Comparison of ENCODE assay signal across 22 cellular contexts in the genomic region with DNA sequence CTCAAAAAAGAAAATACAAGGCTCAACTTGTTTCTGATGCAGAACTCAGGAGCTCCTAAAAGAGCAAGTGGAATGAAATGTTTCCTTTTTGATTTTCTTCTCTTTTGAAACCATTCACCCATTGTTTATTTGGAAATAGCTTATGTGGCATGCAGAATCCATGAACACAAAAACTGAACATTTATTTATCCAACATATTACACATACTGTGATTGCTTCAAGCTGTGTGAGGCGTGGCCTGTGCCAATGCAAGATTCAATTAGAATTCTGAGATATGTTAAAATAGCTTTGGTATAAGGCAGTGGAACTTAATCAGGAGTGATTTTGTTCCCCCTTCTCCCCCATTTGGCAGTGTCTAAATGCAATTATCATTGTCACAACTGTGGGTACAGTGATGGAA. TPM values are rescaled to one million over a fixed set of nuclear protein-coding genes. Genes with fewer than 3 reads are reported as not detected.
DNase-seq lines count a peak whose midpoint lies in the region; ATAC-seq, FAIRE-seq and TF ChIP-seq lines count a peak whose summit lies in the region.
"Had no signal": no experiment of that assay in that cellular context is flagged by ENCODE, and none has a peak within 500 bp of the region (broad histone marks: within the 10 kb centered on the region; RNA-seq: fewer than 3 reads in every experiment).

No MANE protein-coding gene starts in this region.

- no peaks in the 10 kb centered on the region; the same call in 2 of the 3 replicates for H3K4me1 Mint-ChIP-seq in GM23338
- H3K4me1 Mint-ChIP-seq in astrocyte (ENCODE audit: low read depth, unreplicated experiment), result peaks cover 27% of the 10 kb centered on the region
- H3K4me1 Mint-ChIP-seq: B cell; CD14-positive monocyte; CD8-positive, alpha-beta memory T cell had no signal

- H3K9me2 ChIP-seq in GM23338 (ENCODE audit: insufficient read depth), result no peaks in the 10 kb centered on the region

- H3F3A ChIP-seq in GM23338 (replicated peaks; ENCODE audit: low read depth), result no peaks in the 10 kb centered on the region

- no peak overlapping the region for H3K4me3 ChIP-seq in GM23338
- no peak overlapping the region for H3K4me3 ChIP-seq in astrocyte (ENCODE audit: insufficient read depth, low read depth, low read length)
- no peak overlapping the region for H3K4me3 ChIP-seq in fibroblast of mammary gland (ENCODE audit: control insufficient read depth, low read depth, low read length)
- H3K4me3 ChIP-seq in BE2C (ENCODE audit: low read depth, low read length), result no peak overlapping the region
- H3K4me3 ChIP-seq: A549 had no signal

- no peaks in the 10 kb centered on the region for H3K9me3 ChIP-seq in astrocyte (ENCODE audit: insufficient read depth, low read depth, low read length)
- no peaks in the 10 kb centered on the region for H3K9me3 ChIP-seq in BE2C
- H3K9me3 ChIP-seq: A549 had no signal

- H3K9me3 Mint-ChIP-seq in GM23338 (no peaks in the 10 kb centered on the region), astrocyte (ENCODE audit: unreplicated experiment) (no peaks in the 10 kb centered on the region)
- H3K9me3 Mint-ChIP-seq: CD14-positive monocyte; CD8-positive, alpha-beta memory T cell had no signal

- H2AFZ ChIP-seq in GM23338 (no peak overlapping the region), astrocyte (ENCODE audit: low read depth, low read length) (no peak overlapping the region)

- H3K27ac Mint-ChIP-seq in GM23338, result no peak overlapping the region
- H3K27ac Mint-ChIP-seq in astrocyte (ENCODE audit: unreplicated experiment), result no peak overlapping the region
- H3K27ac Mint-ChIP-seq: B cell; CD14-positive monocyte; CD8-positive, alpha-beta memory T cell had no signal

- H3K4me2 ChIP-seq in GM23338 (no peak overlapping the region), astrocyte (ENCODE audit: low read length) (no peak overlapping the region)
- H3K4me2 ChIP-seq: A549 had no signal

- peak; percentile 20 for FAIRE-seq in astrocyte (lab: Jason Lieb, UNC)
- FAIRE-seq: A549 had no signal

- TF ChIP-seq CTCF in GM23338 (conservative IDR thresholded peaks at IDR 0.05; ENCODE audit: low read depth in 2 of 2) (no peak), astrocyte (IDR thresholded peaks at IDR 0.05; ENCODE audit: insufficient read depth, low read depth, low read length) (no peak), fibroblast of mammary gland (conservative IDR thresholded peaks at IDR 0.05; ENCODE audit: control insufficient read depth, insufficient read depth, low read depth, low read length) (no peak), BE2C (IDR thresholded peaks at IDR 0.05; ENCODE audit: low read depth, low read length) (no peak)

- H3K36me3 Mint-ChIP-seq in GM23338 (ENCODE audit: low read depth) (no peaks in the 10 kb centered on the region), astrocyte (ENCODE audit: low read depth, unreplicated experiment) (no peaks in the 10 kb centered on the region)
- H3K36me3 Mint-ChIP-seq: CD14-positive monocyte; CD8-positive, alpha-beta memory T cell had no signal

- no peaks in the 10 kb centered on the region for H3K27me3 ChIP-seq in GM23338 (ENCODE audit: insufficient read depth)
- no peaks in the 10 kb centered on the region for H3K27me3 ChIP-seq in astrocyte (ENCODE audit: insufficient read depth, low read length)
- H3K27me3 ChIP-seq in BE2C, result no peaks in the 10 kb centered on the region

- no peak for ATAC-seq in GM23338
- ATAC-seq: A549, Panc1 had no signal

- H3K4me1 ChIP-seq in GM23338 (ENCODE audit: insufficient read depth), result no peaks in the 10 kb centered on the region
- H3K4me1 ChIP-seq in astrocyte (ENCODE audit: insufficient read depth, low read length), result peaks cover 13% of the 10 kb centered on the region
- peaks cover 17% of the 10 kb centered on the region for H3K4me1 ChIP-seq in BE2C

- H3K27ac ChIP-seq in GM23338 (ENCODE audit: low read depth) (no peak overlapping the region), astrocyte (ENCODE audit: low read depth, low read length) (no peak overlapping the region)
- H3K27ac ChIP-seq: A549, RWPE1 had no signal

- H3K36me3 ChIP-seq in GM23338 (ENCODE audit: insufficient read depth) (no peaks in the 10 kb centered on the region), astrocyte (ENCODE audit: insufficient read depth, low read length) (no peaks in the 10 kb centered on the region), BE2C (no peaks in the 10 kb centered on the region)

- no peak overlapping the region for H3K4me3 Mint-ChIP-seq in GM23338
- no peak overlapping the region for H3K4me3 Mint-ChIP-seq in astrocyte (ENCODE audit: unreplicated experiment)
- H3K4me3 Mint-ChIP-seq: B cell; CD14-positive monocyte; CD8-positive, alpha-beta memory T cell had no signal

- no peaks in the 10 kb centered on the region for H3K79me2 ChIP-seq in GM23338 (replicated peaks; ENCODE audit: insufficient read depth)
- no peaks in the 10 kb centered on the region for H3K79me2 ChIP-seq in astrocyte (ENCODE audit: insufficient read depth, low read length)

- peaks cover 1% of the 10 kb centered on the region for H3K27me3 Mint-ChIP-seq in GM23338 (ENCODE audit: insufficient read depth, low read depth, poor library complexity)
- no peaks in the 10 kb centered on the region for H3K27me3 Mint-ChIP-seq in astrocyte (ENCODE audit: low read depth, unreplicated experiment)
- H3K27me3 Mint-ChIP-seq: B cell had no signal

- peak; percentile 12 for DNase-seq in GM23338 (ENCODE audit: low spot score)
- DNase-seq in astrocyte (ENCODE audit: low read depth), result no peak
- DNase-seq in fibroblast of mammary gland (ENCODE audit: low read depth), result peak; percentile 13
- no peak for DNase-seq in ureter (ENCODE audit: low spot score)
- DNase-seq in BE2C, result no peak
- no peak for DNase-seq in foreskin melanocyte
- no peak for DNase-seq in activated effector memory CD4-positive, alpha-beta T cell treated with Interleukin-2 at 50 U/mL for 16 hours
- DNase-seq: Calu3; CD8-positive, alpha-beta memory T cell; DND-41; H7; KG1; MM.1S; NCI-H2029 treated with DMSO at 0.1 percent for 48 hours; NCI-H2227 treated with DMSO at 0.1 percent for 48 hours; NCI-H510A; SHP77 treated with DMSO at 0.1 percent for 48 hours had no signal

- H4K20me1 ChIP-seq in GM23338 (replicated peaks; ENCODE audit: insufficient read depth) (no peaks in the 10 kb centered on the region), astrocyte (ENCODE audit: insufficient read depth, low read length) (no peaks in the 10 kb centered on the region)

- no peak overlapping the region for H3K9ac ChIP-seq in astrocyte (ENCODE audit: low read length)

TF ChIP-seq in GM23338, 12 proteins besides CTCF, POLR2A, EP300 and RAD21 (continues in another document):
- TF ChIP-seq ZNF331 (CRISPR knock-in tag; IDR thresholded peaks at IDR 0.05; ENCODE audit: low read depth) (no peak), NANOG (IDR thresholded peaks at IDR 0.05; ENCODE audit: borderline replicate concordance) (no peak), EZH2 (IDR thresholded peaks at IDR 0.05; ENCODE audit: low read depth, unreplicated experiment) (no peak), POLR2AphosphoS5 (IDR thresholded peaks at IDR 0.05; ENCODE audit: low read depth) (no peak), JUNB (IDR thresholded peaks at IDR 0.05; ENCODE audit: unreplicated experiment) (no peak), ETS1 (IDR thresholded peaks at IDR 0.05) (no peak), ZNF114 (CRISPR knock-in tag; IDR thresholded peaks at IDR 0.05) (no peak), EZH2phosphoT487 (IDR thresholded peaks at IDR 0.05; ENCODE audit: unreplicated experiment) (no peak), STAT1 (IDR thresholded peaks at IDR 0.05; ENCODE audit: unreplicated experiment) (no peak)
- TF ChIP-seq, protein P1, sequence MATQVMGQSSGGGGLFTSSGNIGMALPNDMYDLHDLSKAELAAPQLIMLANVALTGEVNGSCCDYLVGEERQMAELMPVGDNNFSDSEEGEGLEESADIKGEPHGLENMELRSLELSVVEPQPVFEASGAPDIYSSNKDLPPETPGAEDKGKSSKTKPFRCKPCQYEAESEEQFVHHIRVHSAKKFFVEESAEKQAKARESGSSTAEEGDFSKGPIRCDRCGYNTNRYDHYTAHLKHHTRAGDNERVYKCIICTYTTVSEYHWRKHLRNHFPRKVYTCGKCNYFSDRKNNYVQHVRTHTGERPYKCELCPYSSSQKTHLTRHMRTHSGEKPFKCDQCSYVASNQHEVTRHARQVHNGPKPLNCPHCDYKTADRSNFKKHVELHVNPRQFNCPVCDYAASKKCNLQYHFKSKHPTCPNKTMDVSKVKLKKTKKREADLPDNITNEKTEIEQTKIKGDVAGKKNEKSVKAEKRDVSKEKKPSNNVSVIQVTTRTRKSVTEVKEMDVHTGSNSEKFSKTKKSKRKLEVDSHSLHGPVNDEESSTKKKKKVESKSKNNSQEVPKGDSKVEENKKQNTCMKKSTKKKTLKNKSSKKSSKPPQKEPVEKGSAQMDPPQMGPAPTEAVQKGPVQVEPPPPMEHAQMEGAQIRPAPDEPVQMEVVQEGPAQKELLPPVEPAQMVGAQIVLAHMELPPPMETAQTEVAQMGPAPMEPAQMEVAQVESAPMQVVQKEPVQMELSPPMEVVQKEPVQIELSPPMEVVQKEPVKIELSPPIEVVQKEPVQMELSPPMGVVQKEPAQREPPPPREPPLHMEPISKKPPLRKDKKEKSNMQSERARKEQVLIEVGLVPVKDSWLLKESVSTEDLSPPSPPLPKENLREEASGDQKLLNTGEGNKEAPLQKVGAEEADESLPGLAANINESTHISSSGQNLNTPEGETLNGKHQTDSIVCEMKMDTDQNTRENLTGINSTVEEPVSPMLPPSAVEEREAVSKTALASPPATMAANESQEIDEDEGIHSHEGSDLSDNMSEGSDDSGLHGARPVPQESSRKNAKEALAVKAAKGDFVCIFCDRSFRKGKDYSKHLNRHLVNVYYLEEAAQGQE (IDR thresholded peaks at IDR 0.05; ENCODE audit: unreplicated experiment), result no peak

RNA-seq across cellular contexts. Expression of gene CARMIL1, which starts 45.9 kb away (rescaled TPM):
- total RNA-seq in GM23338 (2014; rRNA removed; shearing (Covaris generic)), result 38.2 and 43.2 TPM in 2 replicates
- 64.2 and 66.9 TPM in 2 replicates for polyA plus RNA-seq in GM23338 (2016; fragmentation: Nextera tagmentation; extraction: Ambion mirVana)
- total RNA-seq in astrocyte (19.1 and 21.3 TPM in 2 replicates), ureter (28.4 TPM)
- 6.3 TPM for polyA plus RNA-seq in BE2C (2012; ENCODE audit: insufficient read depth, insufficient read length, low read depth)
- polyA plus RNA-seq: CD8-positive, alpha-beta memory T cell had no signal

Comparison
In these comparisons a context has a peak if more than half of its experiments do, and no peak if none do; other contexts are left out.
1. DNase-seq: peak in GM23338 (single experiment) and fibroblast of mammary gland (single experiment); none in astrocyte (single experiment), ureter (single experiment), BE2C (single experiment), foreskin melanocyte (single experiment) and activated effector memory CD4-positive, alpha-beta T cell treated with Interleukin-2 at 50 U/mL for 16 hours (single experiment).